Comparison of ENCODE assay signal across 9 cellular contexts in genomic region chr13:27339299-27339698, GRCh38.
DNase-seq lines count a peak whose midpoint lies in the region; ATAC-seq and TF ChIP-seq lines count a peak whose summit lies in the region.
"Had no signal": no experiment of that assay in that cellular context is flagged by ENCODE, and none has a peak within 500 bp of the region (broad histone marks: within the 10 kb centered on the region; RNA-seq: fewer than 3 reads in every experiment).

No MANE protein-coding gene starts in this region.

- no peak overlapping the region for H3K4me3 Mint-ChIP-seq in activated CD8-positive, alpha-beta T cell treated with anti-CD3 and anti-CD28 coated beads, Interleukin-2, amount 10 ng/mL, durations not matched to agents 7 days and 5 days
- H3K4me3 Mint-ChIP-seq: IgD-negative memory B cell had no signal

- peaks cover 0 to 4% (median 0%) of the 10 kb centered on the region in 4 donors for H3K27me3 ChIP-seq in esophagus muscularis mucosa

- H3K27me3 Mint-ChIP-seq in activated CD8-positive, alpha-beta T cell treated with anti-CD3 and anti-CD28 coated beads, Interleukin-2, amount 10 ng/mL, durations not matched to agents 7 days and 5 days (ENCODE audit: low read depth): peaks cover 3% of the 10 kb centered on the region
- H3K27me3 Mint-ChIP-seq: IgD-negative memory B cell had no signal

- peak; percentile 71 for DNase-seq in D341Med (ENCODE audit: low spot score)
- DNase-seq in NCI-H524 treated with DMSO at 0.1 percent for 48 hours (lab: John Stamatoyannopoulos, UW): peak; percentile 37
- peak; percentile 60 for DNase-seq in activated CD8-positive, alpha-beta T cell treated with anti-CD3 and anti-CD28 coated beads, Interleukin-2, amount 10 ng/mL, durations not matched to agents 7 days and 5 days
- peak; percentile 14 to 52 for DNase-seq in foreskin fibroblast
- peak; percentile 57 for DNase-seq in stimulated activated CD8-positive, alpha-beta memory T cell treated with anti-CD3 and anti-CD28 coated beads, Interleukin-4, amount 100 ng/mL, for 48 hours
- no peak for DNase-seq in esophagus muscularis mucosa (ENCODE audit: extremely low spot score)

- H3K4me1 Mint-ChIP-seq in activated CD8-positive, alpha-beta T cell treated with anti-CD3 and anti-CD28 coated beads, Interleukin-2, amount 10 ng/mL, durations not matched to agents 7 days and 5 days (ENCODE audit: low read depth): no peaks in the 10 kb centered on the region

- intact Hi-C loops in esophagus muscularis mucosa (cut with DNase I): loop anchor here (5.0 kb wide), 1 partner anchor 42 kb away; no protein-coding TSS in a partner anchor

- no peak overlapping the region for H3K27ac ChIP-seq in esophagus muscularis mucosa (replicated peaks in 1 of 4)

- no peaks in the 10 kb centered on the region for H3K9me3 Mint-ChIP-seq in activated CD8-positive, alpha-beta T cell treated with anti-CD3 and anti-CD28 coated beads, Interleukin-2, amount 10 ng/mL, durations not matched to agents 7 days and 5 days (ENCODE audit: insufficient read depth)
- H3K9me3 Mint-ChIP-seq: IgD-negative memory B cell had no signal

- no peaks in the 10 kb centered on the region for H3K9me3 ChIP-seq in esophagus muscularis mucosa

- no peak overlapping the region for H3K27ac Mint-ChIP-seq in activated CD8-positive, alpha-beta T cell treated with anti-CD3 and anti-CD28 coated beads, Interleukin-2, amount 10 ng/mL, durations not matched to agents 7 days and 5 days
- H3K27ac Mint-ChIP-seq: IgD-negative memory B cell had no signal

- CTCF ChIA-PET in activated CD8-positive, alpha-beta T cell treated with anti-CD3 and anti-CD28 coated beads, Interleukin-2, amount 10 ng/mL, durations not matched to agents 7 days and 5 days (lab: Charles Lee): interaction anchor here (0.6 to 2.1 kb wide), 12 partner anchors 8 to 354 kb away, joined by 3 to 9 read pairs (median 4); no protein-coding TSS in a partner anchor

- no peaks in the 10 kb centered on the region for H3K36me3 Mint-ChIP-seq in activated CD8-positive, alpha-beta T cell treated with anti-CD3 and anti-CD28 coated beads, Interleukin-2, amount 10 ng/mL, durations not matched to agents 7 days and 5 days (ENCODE audit: low read depth)
- H3K36me3 Mint-ChIP-seq: IgD-negative memory B cell had no signal

- peak; percentile 58 for TF ChIP-seq CTCF in foreskin fibroblast (IDR thresholded peaks at IDR 0.05; ENCODE audit: low read depth, low read length)
- TF ChIP-seq CTCF in esophagus muscularis mucosa (IDR thresholded peaks at IDR 0.05): peak in 1 of 3 experiments; percentile 35

- H3K4me3 ChIP-seq in foreskin fibroblast (ENCODE audit: low read depth in 1 of 2, low read length in 2 of 2): no peak overlapping the region
- H3K4me3 ChIP-seq in esophagus muscularis mucosa: no peak overlapping the region

- 26% methylated on average over 6 of the region's 6 CpGs for WGBS in esophagus muscularis mucosa

- ATAC-seq in GM21723 (IDR thresholded peaks at IDR 0.05; ENCODE audit: unreplicated experiment) (peak; percentile 71), GM18517 (IDR thresholded peaks at IDR 0.05; ENCODE audit: unreplicated experiment) (no peak)
- ATAC-seq in activated CD8-positive, alpha-beta T cell treated with anti-CD3 and anti-CD28 coated beads, Interleukin-2, amount 10 ng/mL, durations not matched to agents 7 days and 5 days: peak; percentile 73

- no peaks in the 10 kb centered on the region for H3K36me3 ChIP-seq in esophagus muscularis mucosa

- POLR2A ChIA-PET in activated CD8-positive, alpha-beta T cell treated with anti-CD3 and anti-CD28 coated beads, Interleukin-2, amount 10 ng/mL, durations not matched to agents 7 days and 5 days (lab: Charles Lee): interaction anchor here (1.1 kb wide), 1 partner anchor 88 kb away, joined by 4 read pairs; the partner anchor contains the start of gene RPL21

- peaks cover 0 to 11% (median 4%) of the 10 kb centered on the region in 4 donors for H3K4me1 ChIP-seq in esophagus muscularis mucosa

- no peak for TF ChIP-seq POLR2A in esophagus muscularis mucosa (IDR thresholded peaks at IDR 0.05; ENCODE audit: low read depth)

- TF ChIP-seq EP300 in esophagus muscularis mucosa (IDR thresholded peaks at IDR 0.05): no peak
